ENCODE assay signal across 8 cellular contexts in genomic region chr15:101961263-101961662, GRCh38.
A peak's percentile ranks its signal among the peaks of the same experiment; 100 is the strongest.
DNase-seq lines count a peak whose midpoint lies in the region; ATAC-seq and TF ChIP-seq lines count a peak whose summit lies in the region.
"Not testable (repeated sequence)": the region's sequence is repeated elsewhere in the genome, so short reads cannot be mapped to it uniquely, and the experiment has no call there.

No MANE protein-coding gene starts in this region.

- not testable (repeated sequence) for TF ChIP-seq CTCF in cardiac fibroblast (IDR thresholded peaks at IDR 0.05; ENCODE audit: low read depth, low read length)

- DNase-seq in T-cell; cardiac fibroblast (ENCODE audit: low read depth in 2 of 2); stimulated activated naive B cell treated with anti-CD40 and anti-IgM and Interleukin-4, amounts not matched to agents 10 μg/mL and 1 μg/mL and 100 μg/mL, for 72 hours: not testable (repeated sequence)
- DNase-seq in activated CD8-positive, alpha-beta memory T cell treated with anti-CD3 and anti-CD28 coated beads, Interleukin-2, amount 50 U/mL, for 48 hours: peak; percentile 63
- DNase-seq in adipocyte (ENCODE audit: low read depth) (peak; percentile 15), immature natural killer cell (peak in 1 of 3 donors; percentile 10)

- H3K27ac ChIP-seq in HUES48 (ENCODE audit: low read depth, low read length); rectal smooth muscle tissue (ENCODE audit: low read depth, low read length): not testable (repeated sequence)

- POLR2A ChIA-PET in T-cell (lab: Charles Lee): not testable (repeated sequence)

- peak overlapping the region; percentile 43; the same call in 1 of the 2 replicates for H3K4me3 ChIP-seq in HUES48 (ENCODE audit: low read depth, low read length)
- H3K4me3 ChIP-seq in adipocyte (ENCODE audit: low read length): not testable (repeated sequence)
- H3K4me3 ChIP-seq in cardiac fibroblast (replicated peaks in 1 of 2; ENCODE audit: low read depth in 2 of 2, low read length in 2 of 2): peak overlapping the region; percentile 37 to 49
- H3K4me3 ChIP-seq in rectal smooth muscle tissue (ENCODE audit: low read length): peak overlapping the region; percentile 46

- not testable (repeated sequence) for H3K9me3 ChIP-seq in HUES48 (ENCODE audit: control insufficient read depth, insufficient read depth, low read length); adipocyte (ENCODE audit: control insufficient read depth, low read length)

- H3K36me3 ChIP-seq in HUES48 (ENCODE audit: control insufficient read depth, insufficient read depth, low read length); adipocyte (ENCODE audit: control insufficient read depth, insufficient read depth, low read length, severe bottlenecking); rectal smooth muscle tissue (ENCODE audit: control insufficient read depth, insufficient read depth, low read length): not testable (repeated sequence)

- CTCF ChIA-PET in T-cell (lab: Charles Lee): not testable (repeated sequence)

- H3K9ac ChIP-seq in HUES48 (ENCODE audit: low read depth, low read length); adipocyte (ENCODE audit: low read length); rectal smooth muscle tissue (ENCODE audit: low read length): not testable (repeated sequence)

- not testable (repeated sequence) for H3K9me3 Mint-ChIP-seq in T-cell; immature natural killer cell; stimulated activated naive B cell treated with anti-CD40 and anti-IgM and Interleukin-4, amounts not matched to agents 10 μg/mL and 1 μg/mL and 100 μg/mL, for 72 hours

- H3K4me3 Mint-ChIP-seq in T-cell (peak overlapping the region in 2 of 3 donors; percentile 63 to 73), immature natural killer cell (peak overlapping the region in 3 of 5 donors; percentile 46 to 76 (median 66))
- H3K4me3 Mint-ChIP-seq in stimulated activated naive B cell treated with anti-CD40 and anti-IgM and Interleukin-4, amounts not matched to agents 10 μg/mL and 1 μg/mL and 100 μg/mL, for 72 hours: peak overlapping the region; percentile 75 to 86

- ATAC-seq in T-cell (replicated peaks in 1 of 4); stimulated activated naive B cell treated with anti-CD40 and anti-IgM and Interleukin-4, amounts not matched to agents 10 μg/mL and 1 μg/mL and 100 μg/mL, for 72 hours (replicated peaks): not testable (repeated sequence)

- H3K36me3 Mint-ChIP-seq in T-cell; immature natural killer cell; stimulated activated naive B cell treated with anti-CD40 and anti-IgM and Interleukin-4, amounts not matched to agents 10 μg/mL and 1 μg/mL and 100 μg/mL, for 72 hours: not testable (repeated sequence)

- H3K4me1 Mint-ChIP-seq in T-cell; immature natural killer cell; stimulated activated naive B cell treated with anti-CD40 and anti-IgM and Interleukin-4, amounts not matched to agents 10 μg/mL and 1 μg/mL and 100 μg/mL, for 72 hours: not testable (repeated sequence)

- H3K27me3 Mint-ChIP-seq in T-cell; immature natural killer cell (ENCODE audit: low read depth in 3 of 3); stimulated activated naive B cell treated with anti-CD40 and anti-IgM and Interleukin-4, amounts not matched to agents 10 μg/mL and 1 μg/mL and 100 μg/mL, for 72 hours: not testable (repeated sequence)

- H3K4me1 ChIP-seq in HUES48 (ENCODE audit: control insufficient read depth, insufficient read depth, low read length); adipocyte (ENCODE audit: control insufficient read depth, insufficient read depth, low read length); rectal smooth muscle tissue (ENCODE audit: control insufficient read depth, insufficient read depth, low read length): not testable (repeated sequence)

- H3K27me3 ChIP-seq in HUES48 (ENCODE audit: control insufficient read depth, insufficient read depth, low read length); adipocyte (replicated peaks; ENCODE audit: control insufficient read depth, insufficient read depth, low read length); rectal smooth muscle tissue (ENCODE audit: control insufficient read depth, insufficient read depth, low read length): not testable (repeated sequence)

- H3K27ac Mint-ChIP-seq in T-cell; immature natural killer cell; stimulated activated naive B cell treated with anti-CD40 and anti-IgM and Interleukin-4, amounts not matched to agents 10 μg/mL and 1 μg/mL and 100 μg/mL, for 72 hours: not testable (repeated sequence)
